1 cellular context compared by ENCODE assay signal in the genomic region with DNA sequence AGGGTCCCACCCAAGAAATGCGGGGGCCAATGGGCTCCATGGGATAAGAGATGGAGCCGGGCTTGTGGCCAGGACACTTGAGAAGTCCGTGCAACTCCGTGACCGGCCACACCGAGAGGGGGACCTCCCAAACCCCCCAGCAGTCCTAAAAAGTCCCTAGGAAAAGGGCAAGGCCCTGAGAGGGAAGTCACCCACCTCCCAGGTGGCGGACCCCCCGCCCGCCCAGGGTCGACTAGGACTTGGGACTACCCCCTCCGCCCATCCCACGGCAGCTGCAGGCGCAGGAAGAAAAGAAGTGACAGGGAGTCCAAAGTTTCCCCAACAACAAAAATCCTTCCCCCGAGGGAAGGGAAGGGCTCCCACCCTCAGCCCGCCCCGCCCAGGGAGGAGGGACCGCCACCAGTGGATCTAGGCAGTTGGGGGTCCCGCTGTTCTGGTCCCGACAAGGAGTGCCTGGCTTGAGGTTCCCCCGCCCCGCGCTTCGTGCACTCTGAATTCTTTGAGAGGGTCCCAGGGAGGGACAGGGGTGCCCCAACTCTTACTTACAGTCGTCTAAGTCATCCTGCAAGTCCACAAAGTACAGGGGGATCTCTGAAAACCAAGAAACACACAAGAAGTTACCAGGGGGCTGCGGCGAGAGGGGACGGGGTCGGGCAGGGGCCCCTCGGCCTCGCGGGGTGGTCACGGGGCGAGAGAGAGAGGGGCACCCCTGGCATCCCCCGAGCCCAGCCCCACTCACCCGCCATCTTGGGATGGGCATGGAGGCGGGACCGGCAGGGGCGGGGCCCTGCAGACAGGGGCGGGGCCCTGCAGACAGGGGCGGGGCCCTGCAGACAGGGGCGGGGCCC.
TF ChIP-seq lines count a peak whose summit lies in the region.

No MANE protein-coding gene starts in this region.

TF ChIP-seq in SK-N-SH treated with all-trans-retinoic acid at 6 μM for 48 hours, 23 proteins besides CTCF, POLR2A, EP300 and RAD21 (continued from another document):
- no peak for TF ChIP-seq BACH2 (CRISPR knock-in tag; IDR thresholded peaks at IDR 0.05; ENCODE audit: borderline replicate concordance)
- TF ChIP-seq TCF4 (CRISPR knock-in tag; IDR thresholded peaks at IDR 0.05; ENCODE audit: borderline replicate concordance) = no peak
- TF ChIP-seq RARB (CRISPR knock-in tag; IDR thresholded peaks at IDR 0.05) = no peak
- TF ChIP-seq ZNF8 (CRISPR knock-in tag; IDR thresholded peaks at IDR 0.05) = no peak
